1 cellular context compared by ENCODE assay signal in the genomic region with DNA sequence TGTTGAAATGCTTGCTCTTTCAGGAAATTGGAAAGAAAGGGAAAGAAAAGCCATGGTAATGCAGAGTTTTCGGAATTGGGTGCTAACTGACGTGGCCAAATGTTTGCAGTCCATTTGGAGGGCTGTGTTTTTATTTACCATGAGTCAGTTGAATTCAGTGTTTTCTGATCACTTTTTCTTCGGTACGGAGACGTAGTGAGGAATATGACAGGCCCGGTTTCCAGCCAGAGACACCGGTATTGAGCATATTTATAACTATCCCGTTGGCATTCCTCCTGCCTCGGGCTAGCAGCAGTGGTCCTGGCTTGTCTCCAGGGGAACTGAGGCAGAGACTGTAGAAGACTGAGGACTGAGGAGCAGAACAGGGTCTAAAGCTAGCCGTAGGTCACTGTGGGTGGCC.
TF ChIP-seq lines count a peak whose summit lies in the region.

No MANE protein-coding gene starts in this region.

TF ChIP-seq in SK-N-SH, 30 proteins besides CTCF, POLR2A, EP300 and RAD21 (continued from another document):
- TF ChIP-seq, protein P1, sequence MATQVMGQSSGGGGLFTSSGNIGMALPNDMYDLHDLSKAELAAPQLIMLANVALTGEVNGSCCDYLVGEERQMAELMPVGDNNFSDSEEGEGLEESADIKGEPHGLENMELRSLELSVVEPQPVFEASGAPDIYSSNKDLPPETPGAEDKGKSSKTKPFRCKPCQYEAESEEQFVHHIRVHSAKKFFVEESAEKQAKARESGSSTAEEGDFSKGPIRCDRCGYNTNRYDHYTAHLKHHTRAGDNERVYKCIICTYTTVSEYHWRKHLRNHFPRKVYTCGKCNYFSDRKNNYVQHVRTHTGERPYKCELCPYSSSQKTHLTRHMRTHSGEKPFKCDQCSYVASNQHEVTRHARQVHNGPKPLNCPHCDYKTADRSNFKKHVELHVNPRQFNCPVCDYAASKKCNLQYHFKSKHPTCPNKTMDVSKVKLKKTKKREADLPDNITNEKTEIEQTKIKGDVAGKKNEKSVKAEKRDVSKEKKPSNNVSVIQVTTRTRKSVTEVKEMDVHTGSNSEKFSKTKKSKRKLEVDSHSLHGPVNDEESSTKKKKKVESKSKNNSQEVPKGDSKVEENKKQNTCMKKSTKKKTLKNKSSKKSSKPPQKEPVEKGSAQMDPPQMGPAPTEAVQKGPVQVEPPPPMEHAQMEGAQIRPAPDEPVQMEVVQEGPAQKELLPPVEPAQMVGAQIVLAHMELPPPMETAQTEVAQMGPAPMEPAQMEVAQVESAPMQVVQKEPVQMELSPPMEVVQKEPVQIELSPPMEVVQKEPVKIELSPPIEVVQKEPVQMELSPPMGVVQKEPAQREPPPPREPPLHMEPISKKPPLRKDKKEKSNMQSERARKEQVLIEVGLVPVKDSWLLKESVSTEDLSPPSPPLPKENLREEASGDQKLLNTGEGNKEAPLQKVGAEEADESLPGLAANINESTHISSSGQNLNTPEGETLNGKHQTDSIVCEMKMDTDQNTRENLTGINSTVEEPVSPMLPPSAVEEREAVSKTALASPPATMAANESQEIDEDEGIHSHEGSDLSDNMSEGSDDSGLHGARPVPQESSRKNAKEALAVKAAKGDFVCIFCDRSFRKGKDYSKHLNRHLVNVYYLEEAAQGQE (IDR thresholded peaks at IDR 0.05; ENCODE audit: low read depth, low read length) = no peak
- TF ChIP-seq EZH2phosphoT487 (IDR thresholded peaks at IDR 0.05; ENCODE audit: borderline replicate concordance, low read depth) = no peak
- TF ChIP-seq RFX5 (IDR thresholded peaks at IDR 0.05; ENCODE audit: low read length) = no peak
